7 cellular contexts compared by ENCODE assay signal in genomic region chr4:70901984-70902576, GRCh38.
DNase-seq lines count a peak whose midpoint lies in the region; ATAC-seq and TF ChIP-seq lines count a peak whose summit lies in the region.

TSS of gene MOB1B (plus strand) at chr4:70902369. CDS start at chr4:70902537, 168 bp downstream.

- ATAC-seq in HG02852 (IDR thresholded peaks at IDR 0.05; ENCODE audit: unreplicated experiment), result peak; percentile 92

- peak; percentile 36 for TF ChIP-seq CTCF in astrocyte of the cerebellum (IDR thresholded peaks at IDR 0.05; ENCODE audit: low read depth, low read length, missing control alignments)
- TF ChIP-seq CTCF in retinal pigment epithelial cell (conservative IDR thresholded peaks at IDR 0.05; ENCODE audit: low read depth, low read length), result peak; percentile 41

- TF ChIP-seq POLR2A in GM15510 (IDR thresholded peaks at IDR 0.05; ENCODE audit: borderline replicate concordance, extremely low read depth, insufficient read length), result peak; percentile 46

- H3K4me3 ChIP-seq in astrocyte of the cerebellum (ENCODE audit: low read depth, low read length), result peak within 1 kb of the TSS; percentile 96
- H3K4me3 ChIP-seq in retinal pigment epithelial cell (ENCODE audit: low read length), result peak within 1 kb of the TSS; percentile 89

- DNase-seq in NCI-H1694 treated with DMSO at 0.1 percent for 48 hours (lab: John Stamatoyannopoulos, UW), result peak; percentile 82
- peak; percentile 77 for DNase-seq in T-helper 22 cell (ENCODE audit: low read depth)
- DNase-seq in astrocyte of the cerebellum (ENCODE audit: low read depth), result peak; percentile 71
- peak; percentile 78 to 79 for DNase-seq in hippocampal formation (lab: John Stamatoyannopoulos, UW)
- no peak for DNase-seq in retinal pigment epithelial cell (ENCODE audit: low read depth)

- in situ Hi-C loops in astrocyte of the cerebellum (cut with HindIII; ENCODE audit: low sequenced_read_pairs), result no loop called here
